2 cellular contexts compared by ENCODE assay signal in the genomic region with DNA sequence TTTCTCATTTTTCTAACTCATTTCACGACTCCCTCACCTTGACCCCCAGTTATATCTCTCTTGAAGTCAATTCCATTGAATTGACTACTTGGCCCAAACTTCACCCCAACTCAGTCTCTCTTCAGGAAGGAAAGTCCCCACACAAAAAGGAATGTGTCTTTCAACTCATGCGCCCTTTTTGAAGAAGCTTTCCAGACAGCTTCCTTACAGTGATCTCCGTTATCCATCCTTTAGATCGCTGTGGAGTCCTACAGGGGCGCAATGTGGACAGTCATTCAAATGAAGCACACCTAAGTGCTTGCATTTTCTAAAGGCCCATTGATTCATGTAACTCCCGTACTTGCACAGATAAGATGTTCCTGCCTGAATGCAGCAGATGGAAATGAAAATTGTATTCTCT.
TF ChIP-seq lines count a peak whose summit lies in the region.

No MANE protein-coding gene starts in this region.

TF ChIP-seq in GM23338, 12 proteins besides CTCF, POLR2A, EP300 and RAD21 (continued from another document):
- TF ChIP-seq JUNB (IDR thresholded peaks at IDR 0.05; ENCODE audit: unreplicated experiment) (no peak), STAT1 (IDR thresholded peaks at IDR 0.05; ENCODE audit: unreplicated experiment) (no peak), NANOG (IDR thresholded peaks at IDR 0.05; ENCODE audit: borderline replicate concordance) (no peak), EZH2 (IDR thresholded peaks at IDR 0.05; ENCODE audit: low read depth, unreplicated experiment) (no peak), EZH2phosphoT487 (IDR thresholded peaks at IDR 0.05; ENCODE audit: unreplicated experiment) (no peak)
- TF ChIP-seq, protein P1, sequence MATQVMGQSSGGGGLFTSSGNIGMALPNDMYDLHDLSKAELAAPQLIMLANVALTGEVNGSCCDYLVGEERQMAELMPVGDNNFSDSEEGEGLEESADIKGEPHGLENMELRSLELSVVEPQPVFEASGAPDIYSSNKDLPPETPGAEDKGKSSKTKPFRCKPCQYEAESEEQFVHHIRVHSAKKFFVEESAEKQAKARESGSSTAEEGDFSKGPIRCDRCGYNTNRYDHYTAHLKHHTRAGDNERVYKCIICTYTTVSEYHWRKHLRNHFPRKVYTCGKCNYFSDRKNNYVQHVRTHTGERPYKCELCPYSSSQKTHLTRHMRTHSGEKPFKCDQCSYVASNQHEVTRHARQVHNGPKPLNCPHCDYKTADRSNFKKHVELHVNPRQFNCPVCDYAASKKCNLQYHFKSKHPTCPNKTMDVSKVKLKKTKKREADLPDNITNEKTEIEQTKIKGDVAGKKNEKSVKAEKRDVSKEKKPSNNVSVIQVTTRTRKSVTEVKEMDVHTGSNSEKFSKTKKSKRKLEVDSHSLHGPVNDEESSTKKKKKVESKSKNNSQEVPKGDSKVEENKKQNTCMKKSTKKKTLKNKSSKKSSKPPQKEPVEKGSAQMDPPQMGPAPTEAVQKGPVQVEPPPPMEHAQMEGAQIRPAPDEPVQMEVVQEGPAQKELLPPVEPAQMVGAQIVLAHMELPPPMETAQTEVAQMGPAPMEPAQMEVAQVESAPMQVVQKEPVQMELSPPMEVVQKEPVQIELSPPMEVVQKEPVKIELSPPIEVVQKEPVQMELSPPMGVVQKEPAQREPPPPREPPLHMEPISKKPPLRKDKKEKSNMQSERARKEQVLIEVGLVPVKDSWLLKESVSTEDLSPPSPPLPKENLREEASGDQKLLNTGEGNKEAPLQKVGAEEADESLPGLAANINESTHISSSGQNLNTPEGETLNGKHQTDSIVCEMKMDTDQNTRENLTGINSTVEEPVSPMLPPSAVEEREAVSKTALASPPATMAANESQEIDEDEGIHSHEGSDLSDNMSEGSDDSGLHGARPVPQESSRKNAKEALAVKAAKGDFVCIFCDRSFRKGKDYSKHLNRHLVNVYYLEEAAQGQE (IDR thresholded peaks at IDR 0.05; ENCODE audit: unreplicated experiment): no peak
- TF ChIP-seq, protein P2, sequence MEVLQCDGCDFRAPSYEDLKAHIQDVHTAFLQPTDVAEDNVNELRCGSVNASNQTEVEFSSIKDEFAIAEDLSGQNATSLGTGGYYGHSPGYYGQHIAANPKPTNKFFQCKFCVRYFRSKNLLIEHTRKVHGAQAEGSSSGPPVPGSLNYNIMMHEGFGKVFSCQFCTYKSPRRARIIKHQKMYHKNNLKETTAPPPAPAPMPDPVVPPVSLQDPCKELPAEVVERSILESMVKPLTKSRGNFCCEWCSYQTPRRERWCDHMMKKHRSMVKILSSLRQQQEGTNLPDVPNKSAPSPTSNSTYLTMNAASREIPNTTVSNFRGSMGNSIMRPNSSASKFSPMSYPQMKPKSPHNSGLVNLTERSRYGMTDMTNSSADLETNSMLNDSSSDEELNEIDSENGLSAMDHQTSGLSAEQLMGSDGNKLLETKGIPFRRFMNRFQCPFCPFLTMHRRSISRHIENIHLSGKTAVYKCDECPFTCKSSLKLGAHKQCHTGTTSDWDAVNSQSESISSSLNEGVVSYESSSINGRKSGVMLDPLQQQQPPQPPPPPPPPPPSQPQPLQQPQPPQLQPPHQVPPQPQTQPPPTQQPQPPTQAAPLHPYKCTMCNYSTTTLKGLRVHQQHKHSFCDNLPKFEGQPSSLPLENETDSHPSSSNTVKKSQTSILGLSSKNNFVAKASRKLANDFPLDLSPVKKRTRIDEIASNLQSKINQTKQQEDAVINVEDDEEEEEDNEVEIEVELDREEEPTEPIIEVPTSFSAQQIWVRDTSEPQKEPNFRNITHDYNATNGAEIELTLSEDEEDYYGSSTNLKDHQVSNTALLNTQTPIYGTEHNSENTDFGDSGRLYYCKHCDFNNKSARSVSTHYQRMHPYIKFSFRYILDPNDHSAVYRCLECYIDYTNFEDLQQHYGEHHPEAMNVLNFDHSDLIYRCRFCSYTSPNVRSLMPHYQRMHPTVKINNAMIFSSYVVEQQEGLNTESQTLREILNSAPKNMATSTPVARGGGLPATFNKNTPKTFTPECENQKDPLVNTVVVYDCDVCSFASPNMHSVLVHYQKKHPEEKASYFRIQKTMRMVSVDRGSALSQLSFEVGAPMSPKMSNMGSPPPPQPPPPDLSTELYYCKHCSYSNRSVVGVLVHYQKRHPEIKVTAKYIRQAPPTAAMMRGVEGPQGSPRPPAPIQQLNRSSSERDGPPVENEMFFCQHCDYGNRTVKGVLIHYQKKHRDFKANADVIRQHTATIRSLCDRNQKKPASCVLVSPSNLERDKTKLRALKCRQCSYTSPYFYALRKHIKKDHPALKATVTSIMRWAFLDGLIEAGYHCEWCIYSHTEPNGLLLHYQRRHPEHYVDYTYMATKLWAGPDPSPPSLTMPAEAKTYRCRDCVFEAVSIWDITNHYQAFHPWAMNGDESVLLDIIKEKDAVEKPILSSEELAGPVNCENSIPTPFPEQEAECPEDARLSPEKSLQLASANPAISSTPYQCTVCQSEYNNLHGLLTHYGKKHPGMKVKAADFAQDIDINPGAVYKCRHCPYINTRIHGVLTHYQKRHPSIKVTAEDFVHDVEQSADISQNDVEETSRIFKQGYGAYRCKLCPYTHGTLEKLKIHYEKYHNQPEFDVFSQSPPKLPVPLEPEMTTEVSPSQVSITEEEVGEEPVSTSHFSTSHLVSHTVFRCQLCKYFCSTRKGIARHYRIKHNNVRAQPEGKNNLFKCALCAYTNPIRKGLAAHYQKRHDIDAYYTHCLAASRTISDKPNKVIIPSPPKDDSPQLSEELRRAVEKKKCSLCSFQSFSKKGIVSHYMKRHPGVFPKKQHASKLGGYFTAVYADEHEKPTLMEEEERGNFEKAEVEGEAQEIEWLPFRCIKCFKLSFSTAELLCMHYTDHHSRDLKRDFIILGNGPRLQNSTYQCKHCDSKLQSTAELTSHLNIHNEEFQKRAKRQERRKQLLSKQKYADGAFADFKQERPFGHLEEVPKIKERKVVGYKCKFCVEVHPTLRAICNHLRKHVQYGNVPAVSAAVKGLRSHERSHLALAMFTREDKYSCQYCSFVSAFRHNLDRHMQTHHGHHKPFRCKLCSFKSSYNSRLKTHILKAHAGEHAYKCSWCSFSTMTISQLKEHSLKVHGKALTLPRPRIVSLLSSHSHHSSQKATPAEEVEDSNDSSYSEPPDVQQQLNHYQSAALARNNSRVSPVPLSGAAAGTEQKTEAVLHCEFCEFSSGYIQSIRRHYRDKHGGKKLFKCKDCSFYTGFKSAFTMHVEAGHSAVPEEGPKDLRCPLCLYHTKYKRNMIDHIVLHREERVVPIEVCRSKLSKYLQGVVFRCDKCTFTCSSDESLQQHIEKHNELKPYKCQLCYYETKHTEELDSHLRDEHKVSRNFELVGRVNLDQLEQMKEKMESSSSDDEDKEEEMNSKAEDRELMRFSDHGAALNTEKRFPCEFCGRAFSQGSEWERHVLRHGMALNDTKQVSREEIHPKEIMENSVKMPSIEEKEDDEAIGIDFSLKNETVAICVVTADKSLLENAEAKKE (CRISPR knock-in tag; IDR thresholded peaks at IDR 0.05): no peak
- TF ChIP-seq, protein P3, sequence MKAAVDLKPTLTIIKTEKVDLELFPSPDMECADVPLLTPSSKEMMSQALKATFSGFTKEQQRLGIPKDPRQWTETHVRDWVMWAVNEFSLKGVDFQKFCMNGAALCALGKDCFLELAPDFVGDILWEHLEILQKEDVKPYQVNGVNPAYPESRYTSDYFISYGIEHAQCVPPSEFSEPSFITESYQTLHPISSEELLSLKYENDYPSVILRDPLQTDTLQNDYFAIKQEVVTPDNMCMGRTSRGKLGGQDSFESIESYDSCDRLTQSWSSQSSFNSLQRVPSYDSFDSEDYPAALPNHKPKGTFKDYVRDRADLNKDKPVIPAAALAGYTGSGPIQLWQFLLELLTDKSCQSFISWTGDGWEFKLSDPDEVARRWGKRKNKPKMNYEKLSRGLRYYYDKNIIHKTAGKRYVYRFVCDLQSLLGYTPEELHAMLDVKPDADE (IDR thresholded peaks at IDR 0.05): no peak

TF ChIP-seq in K562, 482 proteins besides CTCF, POLR2A, EP300 and RAD21 (continued from another document and continues in another):
- TF ChIP-seq ZNF431 (CRISPR knock-in tag; IDR thresholded peaks at IDR 0.05) (no peak), RFX1 (IDR thresholded peaks at IDR 0.05) (no peak), TCF3 (CRISPR knock-in tag; IDR thresholded peaks at IDR 0.05) (no peak), PPARD (CRISPR knock-in tag; IDR thresholded peaks at IDR 0.05) (no peak), HCFC1 (IDR thresholded peaks at IDR 0.05; ENCODE audit: low read depth, low read length) (no peak), HDAC8 (tag; IDR thresholded peaks at IDR 0.05) (no peak), MEIS2 (IDR thresholded peaks at IDR 0.05; ENCODE audit: partially characterized antibody) (no peak), FOXJ3 (CRISPR knock-in tag; IDR thresholded peaks at IDR 0.05) (no peak), CBX3 (IDR thresholded peaks at IDR 0.05; ENCODE audit: borderline replicate concordance in 1 of 2, low read length in 2 of 2) (no peak)
- TF ChIP-seq, protein P4, sequence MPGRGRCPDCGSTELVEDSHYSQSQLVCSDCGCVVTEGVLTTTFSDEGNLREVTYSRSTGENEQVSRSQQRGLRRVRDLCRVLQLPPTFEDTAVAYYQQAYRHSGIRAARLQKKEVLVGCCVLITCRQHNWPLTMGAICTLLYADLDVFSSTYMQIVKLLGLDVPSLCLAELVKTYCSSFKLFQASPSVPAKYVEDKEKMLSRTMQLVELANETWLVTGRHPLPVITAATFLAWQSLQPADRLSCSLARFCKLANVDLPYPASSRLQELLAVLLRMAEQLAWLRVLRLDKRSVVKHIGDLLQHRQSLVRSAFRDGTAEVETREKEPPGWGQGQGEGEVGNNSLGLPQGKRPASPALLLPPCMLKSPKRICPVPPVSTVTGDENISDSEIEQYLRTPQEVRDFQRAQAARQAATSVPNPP (IDR thresholded peaks at IDR 0.05; ENCODE audit: borderline replicate concordance, insufficient read depth, insufficient read length): no peak
- TF ChIP-seq, protein P5, sequence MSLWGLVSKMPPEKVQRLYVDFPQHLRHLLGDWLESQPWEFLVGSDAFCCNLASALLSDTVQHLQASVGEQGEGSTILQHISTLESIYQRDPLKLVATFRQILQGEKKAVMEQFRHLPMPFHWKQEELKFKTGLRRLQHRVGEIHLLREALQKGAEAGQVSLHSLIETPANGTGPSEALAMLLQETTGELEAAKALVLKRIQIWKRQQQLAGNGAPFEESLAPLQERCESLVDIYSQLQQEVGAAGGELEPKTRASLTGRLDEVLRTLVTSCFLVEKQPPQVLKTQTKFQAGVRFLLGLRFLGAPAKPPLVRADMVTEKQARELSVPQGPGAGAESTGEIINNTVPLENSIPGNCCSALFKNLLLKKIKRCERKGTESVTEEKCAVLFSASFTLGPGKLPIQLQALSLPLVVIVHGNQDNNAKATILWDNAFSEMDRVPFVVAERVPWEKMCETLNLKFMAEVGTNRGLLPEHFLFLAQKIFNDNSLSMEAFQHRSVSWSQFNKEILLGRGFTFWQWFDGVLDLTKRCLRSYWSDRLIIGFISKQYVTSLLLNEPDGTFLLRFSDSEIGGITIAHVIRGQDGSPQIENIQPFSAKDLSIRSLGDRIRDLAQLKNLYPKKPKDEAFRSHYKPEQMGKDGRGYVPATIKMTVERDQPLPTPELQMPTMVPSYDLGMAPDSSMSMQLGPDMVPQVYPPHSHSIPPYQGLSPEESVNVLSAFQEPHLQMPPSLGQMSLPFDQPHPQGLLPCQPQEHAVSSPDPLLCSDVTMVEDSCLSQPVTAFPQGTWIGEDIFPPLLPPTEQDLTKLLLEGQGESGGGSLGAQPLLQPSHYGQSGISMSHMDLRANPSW (CRISPR knock-in tag; IDR thresholded peaks at IDR 0.05): peak; percentile 87; the same call in 1 of the 2 replicates
- TF ChIP-seq, protein P6, sequence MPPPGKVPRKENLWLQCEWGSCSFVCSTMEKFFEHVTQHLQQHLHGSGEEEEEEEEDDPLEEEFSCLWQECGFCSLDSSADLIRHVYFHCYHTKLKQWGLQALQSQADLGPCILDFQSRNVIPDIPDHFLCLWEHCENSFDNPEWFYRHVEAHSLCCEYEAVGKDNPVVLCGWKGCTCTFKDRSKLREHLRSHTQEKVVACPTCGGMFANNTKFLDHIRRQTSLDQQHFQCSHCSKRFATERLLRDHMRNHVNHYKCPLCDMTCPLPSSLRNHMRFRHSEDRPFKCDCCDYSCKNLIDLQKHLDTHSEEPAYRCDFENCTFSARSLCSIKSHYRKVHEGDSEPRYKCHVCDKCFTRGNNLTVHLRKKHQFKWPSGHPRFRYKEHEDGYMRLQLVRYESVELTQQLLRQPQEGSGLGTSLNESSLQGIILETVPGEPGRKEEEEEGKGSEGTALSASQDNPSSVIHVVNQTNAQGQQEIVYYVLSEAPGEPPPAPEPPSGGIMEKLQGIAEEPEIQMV (tag; conservative IDR thresholded peaks at IDR 0.05; ENCODE audit: low read depth): no peak
- TF ChIP-seq, protein P7, sequence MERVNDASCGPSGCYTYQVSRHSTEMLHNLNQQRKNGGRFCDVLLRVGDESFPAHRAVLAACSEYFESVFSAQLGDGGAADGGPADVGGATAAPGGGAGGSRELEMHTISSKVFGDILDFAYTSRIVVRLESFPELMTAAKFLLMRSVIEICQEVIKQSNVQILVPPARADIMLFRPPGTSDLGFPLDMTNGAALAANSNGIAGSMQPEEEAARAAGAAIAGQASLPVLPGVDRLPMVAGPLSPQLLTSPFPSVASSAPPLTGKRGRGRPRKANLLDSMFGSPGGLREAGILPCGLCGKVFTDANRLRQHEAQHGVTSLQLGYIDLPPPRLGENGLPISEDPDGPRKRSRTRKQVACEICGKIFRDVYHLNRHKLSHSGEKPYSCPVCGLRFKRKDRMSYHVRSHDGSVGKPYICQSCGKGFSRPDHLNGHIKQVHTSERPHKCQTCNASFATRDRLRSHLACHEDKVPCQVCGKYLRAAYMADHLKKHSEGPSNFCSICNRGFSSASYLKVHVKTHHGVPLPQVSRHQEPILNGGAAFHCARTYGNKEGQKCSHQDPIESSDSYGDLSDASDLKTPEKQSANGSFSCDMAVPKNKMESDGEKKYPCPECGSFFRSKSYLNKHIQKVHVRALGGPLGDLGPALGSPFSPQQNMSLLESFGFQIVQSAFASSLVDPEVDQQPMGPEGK (CRISPR knock-in tag; IDR thresholded peaks at IDR 0.05; ENCODE audit: borderline replicate concordance): no peak
